Comparison of ENCODE assay signal across 8 cellular contexts in the genomic region with DNA sequence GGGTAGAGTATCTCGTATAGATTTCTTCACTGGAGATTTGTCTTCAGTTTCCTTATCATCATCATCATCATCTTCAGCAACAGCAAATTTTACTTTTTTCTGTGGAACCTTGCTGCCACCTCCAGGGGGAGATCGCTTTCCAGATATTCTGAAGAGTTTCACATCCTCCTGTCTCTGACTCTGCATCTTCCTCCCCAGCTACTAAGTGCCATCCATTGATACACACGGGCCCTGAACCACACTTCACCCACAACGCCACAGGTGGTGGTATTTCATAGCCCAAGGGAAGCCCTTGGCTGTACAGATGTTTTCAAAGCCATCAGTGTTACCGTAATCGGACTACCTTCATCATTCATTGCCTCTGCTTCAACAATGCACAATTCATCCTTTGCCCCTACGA.
DNase-seq lines count a peak whose midpoint lies in the region; ATAC-seq and TF ChIP-seq lines count a peak whose summit lies in the region.

No MANE protein-coding gene starts in this region.

- H3K9me3 ChIP-seq in liver (ENCODE audit: control insufficient read depth in 4 of 4, low read length in 3 of 4): no peaks in the 10 kb centered on the region

- no peak overlapping the region for H3K9ac ChIP-seq in liver (ENCODE audit: low read depth in 1 of 2, low read length in 2 of 2)

- intact Hi-C loops in CD14-positive monocyte (cut with micrococcal nuclease): loop anchor here (2.0 to 10.0 kb wide), 5 partner anchors 33 to 101 kb away; no protein-coding TSS in a partner anchor

- 81% methylated on average over 7 of the region's 7 CpGs for WGBS in liver

- peaks cover 0 to 2% (median 0%) of the 10 kb centered on the region in 4 donors for H3K36me3 ChIP-seq in liver (ENCODE audit: control insufficient read depth in 4 of 4, insufficient read depth in 3 of 4, low read depth in 1 of 4, low read length in 3 of 4)

- no peaks in the 10 kb centered on the region for H3K27me3 ChIP-seq in liver (ENCODE audit: control insufficient read depth in 4 of 4, insufficient read depth in 4 of 4, low read length in 3 of 4)

- ATAC-seq in GM19468 (IDR thresholded peaks at IDR 0.05; ENCODE audit: extremely low read depth, unreplicated experiment): peak; percentile 44

- H3K4me1 ChIP-seq in liver (ENCODE audit: control insufficient read depth in 4 of 4, insufficient read depth in 4 of 4, low read length in 3 of 4): peaks cover 0 to 3% (median 1%) of the 10 kb centered on the region in 4 donors

- H3K27me3 Mint-ChIP-seq in CD14-positive monocyte (ENCODE audit: low read depth in 3 of 3): peaks cover 0 to under 1% (median 0%) of the 10 kb centered on the region in 3 donors

- peak overlapping the region; percentile 60 to 89 (median 84) for H3K27ac Mint-ChIP-seq in CD14-positive monocyte

- peak; percentile 56 to 57 for TF ChIP-seq RAD21 in liver (IDR thresholded peaks at IDR 0.05)

- DNase-seq in CD14-positive monocyte (ENCODE audit: low spot score) (peak; percentile 75), KBM-7 (peak; percentile 60), activated T-helper 1 cell treated with Interleukin-2 at 50 U/mL for 16 hours (ENCODE audit: low read depth) (peak; percentile 29), mesenteric fat pad (ENCODE audit: low spot score) (no peak), GDM1 (lab: John Stamatoyannopoulos, UW) (no peak), NCI-H82 (lab: John Stamatoyannopoulos, UW) (no peak)

- H3K27ac ChIP-seq in liver (ENCODE audit: low read depth in 1 of 2, low read length in 2 of 2): no peak overlapping the region

- peaks cover 0 to 2% (median 0%) of the 10 kb centered on the region in 7 donors for H3K9me3 Mint-ChIP-seq in CD14-positive monocyte

- H3K4me3 Mint-ChIP-seq in CD14-positive monocyte: no peak overlapping the region

- peaks cover 31% of the 10 kb centered on the region for H3K4me1 Mint-ChIP-seq in CD14-positive monocyte

- no peak overlapping the region for H3K4me3 ChIP-seq in liver (ENCODE audit: low read depth in 1 of 3, low read length in 3 of 3)

- peak; percentile 88 for TF ChIP-seq CTCF in CD14-positive monocyte (IDR thresholded peaks at IDR 0.05)
- no peak for TF ChIP-seq CTCF in liver (IDR thresholded peaks at IDR 0.05; ENCODE audit: low read depth, low read length, missing input control)

- in situ Hi-C loops in KBM-7 (cut with MboI; ENCODE audit: low pct_unique_long_range_greater_than_20kb, low sequenced_read_pairs): no loop called here

- H3K36me3 Mint-ChIP-seq in CD14-positive monocyte: peaks cover 29 to 48% of the 10 kb centered on the region in 2 donors

TF ChIP-seq in liver, 16 proteins besides CTCF, POLR2A, EP300 and RAD21:
- TF ChIP-seq TAF1 (conservative IDR thresholded peaks at IDR 0.05) (no peak), RXRA (IDR thresholded peaks at IDR 0.05) (no peak), HNF4G (IDR thresholded peaks at IDR 0.05) (no peak), EGR1 (IDR thresholded peaks at IDR 0.05; ENCODE audit: low read depth in 2 of 2) (no peak)
- TF ChIP-seq, protein P1, sequence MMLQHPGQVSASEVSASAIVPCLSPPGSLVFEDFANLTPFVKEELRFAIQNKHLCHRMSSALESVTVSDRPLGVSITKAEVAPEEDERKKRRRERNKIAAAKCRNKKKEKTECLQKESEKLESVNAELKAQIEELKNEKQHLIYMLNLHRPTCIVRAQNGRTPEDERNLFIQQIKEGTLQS (IDR thresholded peaks at IDR 0.05): no peak
- TF ChIP-seq, protein P2, sequence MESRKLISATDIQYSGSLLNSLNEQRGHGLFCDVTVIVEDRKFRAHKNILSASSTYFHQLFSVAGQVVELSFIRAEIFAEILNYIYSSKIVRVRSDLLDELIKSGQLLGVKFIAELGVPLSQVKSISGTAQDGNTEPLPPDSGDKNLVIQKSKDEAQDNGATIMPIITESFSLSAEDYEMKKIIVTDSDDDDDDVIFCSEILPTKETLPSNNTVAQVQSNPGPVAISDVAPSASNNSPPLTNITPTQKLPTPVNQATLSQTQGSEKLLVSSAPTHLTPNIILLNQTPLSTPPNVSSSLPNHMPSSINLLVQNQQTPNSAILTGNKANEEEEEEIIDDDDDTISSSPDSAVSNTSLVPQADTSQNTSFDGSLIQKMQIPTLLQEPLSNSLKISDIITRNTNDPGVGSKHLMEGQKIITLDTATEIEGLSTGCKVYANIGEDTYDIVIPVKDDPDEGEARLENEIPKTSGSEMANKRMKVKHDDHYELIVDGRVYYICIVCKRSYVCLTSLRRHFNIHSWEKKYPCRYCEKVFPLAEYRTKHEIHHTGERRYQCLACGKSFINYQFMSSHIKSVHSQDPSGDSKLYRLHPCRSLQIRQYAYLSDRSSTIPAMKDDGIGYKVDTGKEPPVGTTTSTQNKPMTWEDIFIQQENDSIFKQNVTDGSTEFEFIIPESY (IDR thresholded peaks at IDR 0.05): no peak
- TF ChIP-seq, protein P3, sequence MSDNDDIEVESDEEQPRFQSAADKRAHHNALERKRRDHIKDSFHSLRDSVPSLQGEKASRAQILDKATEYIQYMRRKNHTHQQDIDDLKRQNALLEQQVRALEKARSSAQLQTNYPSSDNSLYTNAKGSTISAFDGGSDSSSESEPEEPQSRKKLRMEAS (IDR thresholded peaks at IDR 0.05): no peak
- TF ChIP-seq, protein P4, sequence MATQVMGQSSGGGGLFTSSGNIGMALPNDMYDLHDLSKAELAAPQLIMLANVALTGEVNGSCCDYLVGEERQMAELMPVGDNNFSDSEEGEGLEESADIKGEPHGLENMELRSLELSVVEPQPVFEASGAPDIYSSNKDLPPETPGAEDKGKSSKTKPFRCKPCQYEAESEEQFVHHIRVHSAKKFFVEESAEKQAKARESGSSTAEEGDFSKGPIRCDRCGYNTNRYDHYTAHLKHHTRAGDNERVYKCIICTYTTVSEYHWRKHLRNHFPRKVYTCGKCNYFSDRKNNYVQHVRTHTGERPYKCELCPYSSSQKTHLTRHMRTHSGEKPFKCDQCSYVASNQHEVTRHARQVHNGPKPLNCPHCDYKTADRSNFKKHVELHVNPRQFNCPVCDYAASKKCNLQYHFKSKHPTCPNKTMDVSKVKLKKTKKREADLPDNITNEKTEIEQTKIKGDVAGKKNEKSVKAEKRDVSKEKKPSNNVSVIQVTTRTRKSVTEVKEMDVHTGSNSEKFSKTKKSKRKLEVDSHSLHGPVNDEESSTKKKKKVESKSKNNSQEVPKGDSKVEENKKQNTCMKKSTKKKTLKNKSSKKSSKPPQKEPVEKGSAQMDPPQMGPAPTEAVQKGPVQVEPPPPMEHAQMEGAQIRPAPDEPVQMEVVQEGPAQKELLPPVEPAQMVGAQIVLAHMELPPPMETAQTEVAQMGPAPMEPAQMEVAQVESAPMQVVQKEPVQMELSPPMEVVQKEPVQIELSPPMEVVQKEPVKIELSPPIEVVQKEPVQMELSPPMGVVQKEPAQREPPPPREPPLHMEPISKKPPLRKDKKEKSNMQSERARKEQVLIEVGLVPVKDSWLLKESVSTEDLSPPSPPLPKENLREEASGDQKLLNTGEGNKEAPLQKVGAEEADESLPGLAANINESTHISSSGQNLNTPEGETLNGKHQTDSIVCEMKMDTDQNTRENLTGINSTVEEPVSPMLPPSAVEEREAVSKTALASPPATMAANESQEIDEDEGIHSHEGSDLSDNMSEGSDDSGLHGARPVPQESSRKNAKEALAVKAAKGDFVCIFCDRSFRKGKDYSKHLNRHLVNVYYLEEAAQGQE (IDR thresholded peaks at IDR 0.05): no peak

Comparison
In these comparisons a context has a peak if more than half of its experiments do, and no peak if none do; other contexts are left out.
1. DNase-seq: peak in CD14-positive monocyte (single experiment), KBM-7 (single experiment) and activated T-helper 1 cell treated with Interleukin-2 at 50 U/mL for 16 hours (single experiment); none in mesenteric fat pad (single experiment), GDM1 (single experiment) and NCI-H82 (single experiment).